Comparison of ENCODE assay signal across 17 cellular contexts in genomic region chr5:141519605-141520288, GRCh38. TPM values are rescaled to one million over a fixed set of nuclear protein-coding genes. Genes with fewer than 3 reads are reported as not detected.
A peak's percentile ranks its signal among the peaks of the same experiment; 100 is the strongest.
DNase-seq lines count a peak whose midpoint lies in the region; ATAC-seq and TF ChIP-seq lines count a peak whose summit lies in the region.
"Had no signal": no experiment of that assay in that cellular context is flagged by ENCODE, and none has a peak within 500 bp of the region (broad histone marks: within the 10 kb centered on the region; RNA-seq: fewer than 3 reads in every experiment).

No MANE protein-coding gene starts in this region.

- H3K27ac ChIP-seq in BLaER1 treated with 17β-estradiol and CSF1 and Interleukin-3, amounts not matched to agents 10 nM and 100 nM: peak overlapping the region; percentile 71 to 100 (median 99)
- H3K27ac ChIP-seq in neuronal stem cell (replicated peaks; ENCODE audit: low read length) (peak overlapping the region; percentile 98), substantia nigra (ENCODE audit: low read depth, low read length, poor library complexity, severe bottlenecking) (no peak overlapping the region)
- H3K27ac ChIP-seq: C4-2B had no signal

- no peak overlapping the region for H3K4ac ChIP-seq in neuronal stem cell (ENCODE audit: low read length)

- peak overlapping the region in 10 of 11 experiments; percentile 62 to 98 (median 90); a peak in 20 of 22 replicates for H3K4me2 ChIP-seq in BLaER1 treated with 17β-estradiol and CSF1 and Interleukin-3, amounts not matched to agents 10 nM and 100 nM
- H3K4me2 ChIP-seq in neuronal stem cell (ENCODE audit: insufficient read depth, low read length, poor library complexity, severe bottlenecking): no peak overlapping the region

- H3K23ac ChIP-seq in neuronal stem cell (ENCODE audit: low read depth, low read length, poor library complexity): no peak overlapping the region

- no peak overlapping the region for H4K91ac ChIP-seq in neuronal stem cell (ENCODE audit: low read depth, low read length, poor library complexity)

- no peaks in the 10 kb centered on the region for H4K20me1 ChIP-seq in BLaER1 treated with 17β-estradiol and CSF1 and Interleukin-3, amounts not matched to agents 10 nM and 100 nM

- H3K14ac ChIP-seq in neuronal stem cell (ENCODE audit: low read length): no peak overlapping the region

- peak overlapping the region in 9 of 11 experiments; percentile 63 to 79 (median 75); a peak in 16 of 22 replicates for H3K9ac ChIP-seq in BLaER1 treated with 17β-estradiol and CSF1 and Interleukin-3, amounts not matched to agents 10 nM and 100 nM
- H3K9ac ChIP-seq in neuronal stem cell (ENCODE audit: low read depth, low read length, poor library complexity): no peak overlapping the region

- no peak overlapping the region for H2BK120ac ChIP-seq in neuronal stem cell (ENCODE audit: low read depth, low read length)

- no peaks in the 10 kb centered on the region for H3K27me3 ChIP-seq in BLaER1 treated with 17β-estradiol and CSF1 and Interleukin-3, amounts not matched to agents 10 nM and 100 nM
- no peaks in the 10 kb centered on the region for H3K27me3 ChIP-seq in neuronal stem cell (ENCODE audit: control insufficient read depth in 3 of 3, insufficient read depth in 3 of 3, low read depth in 1 of 3, low read length in 3 of 3)
- H3K27me3 ChIP-seq: ascending aorta, SJSA1 had no signal

- no peak for ATAC-seq in GM21737 (IDR thresholded peaks at IDR 0.05; ENCODE audit: unreplicated experiment)
- no peak for ATAC-seq in GM18907 (IDR thresholded peaks at IDR 0.05; ENCODE audit: unreplicated experiment)
- ATAC-seq: activated T-cell treated with anti-CD3 and anti-CD28 coated beads, Interleukin-2, amount 50 U/mL, for 4 hours; stimulated activated naive CD8-positive, alpha-beta T cell treated with anti-CD3 and anti-CD28 coated beads, Interleukin-15, amount 100 ng/mL, for 72 hours had no signal

- peaks cover 91 to 100% (median 100%) of the 10 kb centered on the region in 10 experiments for H3K4me1 ChIP-seq in BLaER1 treated with 17β-estradiol and CSF1 and Interleukin-3, amounts not matched to agents 10 nM and 100 nM
- peaks cover 34 to 41% of the 10 kb centered on the region in 2 donors for H3K4me1 ChIP-seq in neuronal stem cell (ENCODE audit: control insufficient read depth in 2 of 2, insufficient read depth in 1 of 2, low read depth in 1 of 2, low read length in 2 of 2)

- peaks cover 29 to 100% (median 94%) of the 10 kb centered on the region in 11 experiments; a peak in 21 of 22 replicates for H3K36me3 ChIP-seq in BLaER1 treated with 17β-estradiol and CSF1 and Interleukin-3, amounts not matched to agents 10 nM and 100 nM
- peaks cover 13 to 85% of the 10 kb centered on the region in 2 donors for H3K36me3 ChIP-seq in neuronal stem cell (replicated peaks in 1 of 2; ENCODE audit: control insufficient read depth in 2 of 2, insufficient read depth in 2 of 2, low read length in 2 of 2)

- no CpG with 5 or more reads among the region's 2 CpGs for WGBS in neuronal stem cell (ENCODE audit: extremely low coverage in 2 of 2, insufficient read length in 2 of 2, insufficient replicate concordance in 1 of 2), 2 donors

- H3K4me3 ChIP-seq in BLaER1 treated with 17β-estradiol and CSF1 and Interleukin-3, amounts not matched to agents 10 nM and 100 nM: peak overlapping the region in 5 of 10 experiments; percentile 8 to 50 (median 26); a peak in 4 of 20 replicates
- H3K4me3 ChIP-seq in choroid plexus epithelial cell (ENCODE audit: low read depth, low read length): no peak overlapping the region
- no peak overlapping the region for H3K4me3 ChIP-seq in neuronal stem cell (ENCODE audit: low read length in 2 of 2)
- H3K4me3 ChIP-seq: ascending aorta, SJSA1 had no signal

- TF ChIP-seq CTCF in choroid plexus epithelial cell (conservative IDR thresholded peaks at IDR 0.05; ENCODE audit: low read depth, low read length): no peak

- H2BK15ac ChIP-seq in neuronal stem cell (ENCODE audit: low read length): no peak overlapping the region

- TF ChIP-seq POLR2A in erythroblast (IDR thresholded peaks at IDR 0.05; ENCODE audit: low read length): no peak

- H2AFZ ChIP-seq in neuronal stem cell (ENCODE audit: low read length): no peak overlapping the region

- no peak overlapping the region for H3K18ac ChIP-seq in neuronal stem cell (ENCODE audit: low read length)

- no peaks in the 10 kb centered on the region for H3K9me3 ChIP-seq in BLaER1 treated with 17β-estradiol and CSF1 and Interleukin-3, amounts not matched to agents 10 nM and 100 nM (replicated peaks in 1 of 11)
- H3K9me3 ChIP-seq in neuronal stem cell (replicated peaks in 1 of 2; ENCODE audit: control insufficient read depth in 2 of 2, insufficient read depth in 1 of 2, low read depth in 1 of 2, low read length in 2 of 2): peaks cover 0 to 36% of the 10 kb centered on the region in 2 donors
- H3K9me3 ChIP-seq: ascending aorta, SJSA1 had no signal

- H2BK12ac ChIP-seq in neuronal stem cell (ENCODE audit: low read length): no peak overlapping the region

- peak overlapping the region; percentile 19 for H2BK5ac ChIP-seq in neuronal stem cell (ENCODE audit: low read length)

- no peaks in the 10 kb centered on the region for H3K79me1 ChIP-seq in neuronal stem cell (ENCODE audit: low read depth, low read length)

- DNase-seq in Kasumi-1 (lab: John Stamatoyannopoulos, UW) (peak; percentile 14 to 39), choroid plexus epithelial cell (ENCODE audit: low read depth) (peak; percentile 22), neuronal stem cell (ENCODE audit: low spot score) (no peak), substantia nigra (lab: John Stamatoyannopoulos, UW) (no peak), erythroblast (lab: John Stamatoyannopoulos, UW) (no peak)
- DNase-seq: activated CD4-positive, CD25-positive, alpha-beta regulatory T cell; activated T-cell treated with anti-CD3 and anti-CD28 coated beads, Interleukin-2, amount 50 U/mL, for 4 hours; H7; NCI-H1417 treated with DMSO at 0.1 percent for 48 hours; NCI-H524 treated with DMSO at 0.1 percent for 48 hours; stimulated activated naive CD8-positive, alpha-beta T cell treated with anti-CD3 and anti-CD28 coated beads, Interleukin-15, amount 100 ng/mL, for 72 hours had no signal

- H2AK5ac ChIP-seq in neuronal stem cell (ENCODE audit: low read depth, low read length): no peak overlapping the region

- no peak overlapping the region for H4K8ac ChIP-seq in neuronal stem cell (ENCODE audit: low read depth, low read length)

RNA-seq across cellular contexts. Expression of gene PCDHGC5, which starts 30.9 kb away (rescaled TPM):
- polyA plus RNA-seq in neuronal stem cell (2013, experiment 1 of 2): 1.1 TPM
- 1.1 TPM for polyA plus RNA-seq in neuronal stem cell (2013, experiment 2 of 2)

RNA-seq across cellular contexts. Expression of gene PCDHGC4, which starts 34.9 kb away (rescaled TPM):
- 12.3 TPM for polyA plus RNA-seq in neuronal stem cell (2013, experiment 1 of 2)
- 11.6 TPM for polyA plus RNA-seq in neuronal stem cell (2013, experiment 2 of 2)

RNA-seq across cellular contexts. Expression of gene PCDHGC3, which starts 44.0 kb away (rescaled TPM):
- polyA plus RNA-seq in neuronal stem cell (2013, experiment 1 of 2): 113 TPM
- 116 TPM for polyA plus RNA-seq in neuronal stem cell (2013, experiment 2 of 2)

Comparison
In these comparisons a context has a peak if more than half of its experiments do, and no peak if none do; other contexts are left out.
1. DNase-seq: peak in Kasumi-1 (2 of 2) and choroid plexus epithelial cell (single experiment); none in neuronal stem cell (single experiment), substantia nigra (0 of 49) and erythroblast (0 of 2).